Comparison of ENCODE assay signal across 28 cellular contexts in the genomic region with DNA sequence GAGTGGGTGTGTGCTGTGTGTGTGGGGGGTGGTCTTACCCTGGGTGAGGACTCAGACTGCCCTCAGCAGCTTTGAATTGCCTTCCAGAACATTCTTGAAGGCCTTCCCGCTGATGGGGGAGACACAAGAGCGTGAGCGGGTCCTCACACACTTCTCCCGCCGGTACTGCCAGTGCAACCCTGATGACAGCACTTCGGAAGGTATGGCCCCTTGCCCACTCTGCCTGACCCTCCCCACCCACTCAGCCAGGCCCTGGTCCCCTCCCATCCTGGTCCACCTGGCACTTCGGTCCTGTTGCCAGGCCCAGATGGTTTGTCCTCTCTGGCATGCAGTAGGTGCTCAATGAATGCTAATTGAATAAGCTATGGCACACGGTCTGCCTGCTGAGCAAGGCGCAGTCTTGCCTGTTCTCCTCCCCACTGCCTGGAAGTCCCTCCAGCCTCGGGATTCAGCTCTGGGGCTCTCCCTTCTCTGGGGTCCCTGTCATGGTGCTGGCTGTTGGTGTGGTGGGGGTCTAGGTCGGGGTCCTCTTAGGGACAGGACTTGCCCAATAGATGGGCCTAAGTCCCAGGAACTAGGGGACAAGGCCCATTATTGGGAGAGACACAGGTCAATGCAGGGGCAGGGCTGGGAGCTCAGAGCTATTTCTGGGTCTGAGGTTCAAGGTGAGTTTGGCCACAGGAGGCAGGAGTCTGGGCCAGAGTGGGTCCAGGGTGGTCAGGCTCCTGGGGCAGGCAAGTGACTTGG. TPM values are rescaled to one million over a fixed set of nuclear protein-coding genes. Genes with fewer than 3 reads are reported as not detected.
"Had no signal": no experiment of that assay in that cellular context is flagged by ENCODE, and none has a peak within 500 bp of the region (broad histone marks: within the 10 kb centered on the region; RNA-seq: fewer than 3 reads in every experiment).

No MANE protein-coding gene starts in this region.

- H3K27ac ChIP-seq: ascending aorta, body of pancreas, SJCRH30 had no signal

- H3K27ac Mint-ChIP-seq: activated CD8-positive, alpha-beta T cell treated with anti-CD3 and anti-CD28 coated beads, Interleukin-2, amount 10 ng/mL, durations not matched to agents 7 days and 5 days; activated naive CD4-positive, alpha-beta T cell treated with anti-CD3 and anti-CD28 coated beads, Interleukin-2, amount 50 U/mL, for 72 hours; T-helper 1 cell treated with Interleukin-12 subunit alpha and Interleukin-12 subunit beta and Interleukin-4 antibody, amounts not matched to agents 30 μg/mL and 1 μg/mL, for 36 hours had no signal

- ATAC-seq: activated CD8-positive, alpha-beta T cell treated with anti-CD3 and anti-CD28 coated beads, Interleukin-2, amount 10 ng/mL, durations not matched to agents 7 days and 5 days; activated naive CD4-positive, alpha-beta T cell treated with anti-CD3 and anti-CD28 coated beads, Interleukin-2, amount 50 U/mL, for 72 hours; activated T-cell treated with anti-CD3 and anti-CD28 coated beads, Interleukin-2, amount 50 U/mL, for 4 hours; body of pancreas; Right ventricle myocardium inferior; SK-N-SH treated with all-trans-retinoic acid at 6 μM for 48 hours had no signal

- H3K27me3 ChIP-seq: ascending aorta, body of pancreas had no signal

- H3K9me3 ChIP-seq: body of pancreas had no signal

- H3K4me1 Mint-ChIP-seq: central memory CD8-positive, alpha-beta T cell had no signal

- H3K36me3 ChIP-seq: ascending aorta, SJCRH30 had no signal

- H3K4me3 Mint-ChIP-seq: activated CD8-positive, alpha-beta T cell treated with anti-CD3 and anti-CD28 coated beads, Interleukin-2, amount 10 ng/mL, durations not matched to agents 7 days and 5 days; activated T-cell treated with anti-CD3 and anti-CD28 coated beads, Interleukin-2, amount 50 U/mL, for 4 hours; central memory CD8-positive, alpha-beta T cell; T-helper 1 cell treated with Interleukin-12 subunit alpha and Interleukin-12 subunit beta and Interleukin-4 antibody, amounts not matched to agents 30 μg/mL and 1 μg/mL, for 36 hours had no signal

- H3K4me1 ChIP-seq: ascending aorta, body of pancreas, SJCRH30 had no signal

- FAIRE-seq: bronchial epithelial cell had no signal

- H3K4me3 ChIP-seq: ascending aorta, body of pancreas, SJCRH30 had no signal

- DNase-seq: activated CD4-positive, alpha-beta T cell treated with anti-CD3 and anti-CD28 coated beads for 48 hours; activated CD4-positive, alpha-beta T cell treated with anti-CD3 and anti-CD28 coated beads, Interleukin-2, amount 50 U/mL, for 4 hours; activated CD8-positive, alpha-beta T cell treated with anti-CD3 and anti-CD28 coated beads, Interleukin-2, amount 10 ng/mL, durations not matched to agents 7 days and 5 days; activated effector memory CD4-positive, alpha-beta T cell treated with anti-CD3 and anti-CD28 coated beads, Interleukin-2, amount 50 U/mL, for 16 hours; activated naive CD4-positive, alpha-beta T cell treated with Interleukin-2 at 50 U/mL for 16 hours; activated T-cell treated with anti-CD3 and anti-CD28 coated beads, Interleukin-2, amount 50 U/mL, for 4 hours; body of pancreas; IMR-90; Kasumi-1; KBM-7; NCI-H1048; NCI-H146; NCI-H187 treated with DMSO at 0.1 percent for 48 hours; NCI-H2081 treated with DMSO at 0.1 percent for 48 hours; NCI-H2227 treated with DMSO at 0.1 percent for 48 hours; NCI-H446 treated with DMSO at 0.1 percent for 48 hours; NCI-H526 treated with DMSO at 0.1 percent for 48 hours; NCI-H82; SJCRH30; SW 1271 had no signal

RNA-seq across cellular contexts. Expression of gene PSD2, which starts 26.4 kb away (rescaled TPM):
- total RNA-seq: activated CD8-positive, alpha-beta T cell treated with anti-CD3 and anti-CD28 coated beads, Interleukin-2, amount 10 ng/mL, durations not matched to agents 7 days and 5 days; activated naive CD4-positive, alpha-beta T cell treated with anti-CD3 and anti-CD28 coated beads, Interleukin-2, amount 50 U/mL, for 72 hours; activated T-cell treated with anti-CD3 and anti-CD28 coated beads, Interleukin-2, amount 50 U/mL, for 4 hours; ascending aorta; IMR-90; Right ventricle myocardium inferior; RPMI7951; SJCRH30 had no signal
